6 cellular contexts compared by ENCODE assay signal in genomic region chr16:29695675-29696074, GRCh38. TPM values are rescaled to one million over a fixed set of nuclear protein-coding genes. Genes with fewer than 3 reads are reported as not detected.
"Had no signal": no experiment of that assay in that cellular context is flagged by ENCODE, and none has a peak within 500 bp of the region (broad histone marks: within the 10 kb centered on the region; RNA-seq: fewer than 3 reads in every experiment).

No MANE protein-coding gene starts in this region.

RNA-seq across cellular contexts. Expression of gene QPRT, which starts 16.7 kb away (rescaled TPM):
- total RNA-seq: MCF 10A had no signal
- polyA plus RNA-seq: IgD-negative memory B cell had no signal

RNA-seq across cellular contexts. Expression of gene SPN, which starts 32.6 kb away (rescaled TPM):
- total RNA-seq: LHCN-M2, MCF 10A, PC-3, SK-MEL-5 had no signal

RNA-seq across cellular contexts. Expression of gene C16orf54, which starts 50.1 kb away (rescaled TPM):
- total RNA-seq: LHCN-M2, MCF 10A, PC-3, SK-MEL-5 had no signal
- polyA plus RNA-seq: SK-N-SH had no signal
